In genomic region chrX:115939070-115939469, GRCh38 we compare ENCODE assay signal across 11 cellular contexts.
DNase-seq lines count a peak whose midpoint lies in the region; ATAC-seq and TF ChIP-seq lines count a peak whose summit lies in the region.
"Had no signal": no experiment of that assay in that cellular context is flagged by ENCODE, and none has a peak within 500 bp of the region (broad histone marks: within the 10 kb centered on the region; RNA-seq: fewer than 3 reads in every experiment).

No MANE protein-coding gene starts in this region.

- WGBS in esophagus muscularis mucosa: 54% methylated on average over 2 of the region's 2 CpGs

- no peak overlapping the region for H3K9ac ChIP-seq in colonic mucosa (ENCODE audit: low read depth in 2 of 2, low read length in 2 of 2)

- H3K4me1 ChIP-seq in colonic mucosa (no peaks in the 10 kb centered on the region), esophagus muscularis mucosa (peaks cover 0 to 5% (median 0%) of the 10 kb centered on the region in 4 donors)

- TF ChIP-seq POLR2A in esophagus muscularis mucosa (IDR thresholded peaks at IDR 0.05; ENCODE audit: low read depth): no peak

- H3K27ac ChIP-seq in colonic mucosa: no peak overlapping the region
- no peak overlapping the region for H3K27ac ChIP-seq in esophagus muscularis mucosa (replicated peaks in 1 of 4)

- H3K27me3 ChIP-seq in colonic mucosa (peaks cover 6% of the 10 kb centered on the region), esophagus muscularis mucosa (no peaks in the 10 kb centered on the region)

- H3K9me3 ChIP-seq in colonic mucosa (no peaks in the 10 kb centered on the region), esophagus muscularis mucosa (peaks cover 0 to 3% (median 0%) of the 10 kb centered on the region in 4 donors)

- ATAC-seq in GM21447 (IDR thresholded peaks at IDR 0.05; ENCODE audit: unreplicated experiment): peak; percentile 71
- ATAC-seq in HG03159 (IDR thresholded peaks at IDR 0.05; ENCODE audit: unreplicated experiment): peak; percentile 64
- no peak for ATAC-seq in stimulated activated naive CD8-positive, alpha-beta T cell treated with anti-CD3 and anti-CD28 coated beads, Interleukin-15, Interleukin-2, amounts not matched to agents 100 U/mL and 50 U/mL, for 24 hours

- H3K4me3 ChIP-seq in colonic mucosa: no peak overlapping the region
- H3K4me3 ChIP-seq in esophagus muscularis mucosa: no peak overlapping the region

- no peak for TF ChIP-seq EP300 in esophagus muscularis mucosa (IDR thresholded peaks at IDR 0.05)

- in situ Hi-C loops in GM13977 (cut with MboI; ENCODE audit: low pct_unique_long_range_greater_than_20kb, low sequenced_read_pairs, unreplicated experiment): no loop called here

- intact Hi-C loops in colonic mucosa (cut with DNase I) (no loop called here), esophagus muscularis mucosa (cut with DNase I) (no loop called here)

- DNase-seq in GM13977 (ENCODE audit: low spot score) (peak; percentile 50), NOMO-1 treated with dmso at 0.1 percent for 144 hours (lab: John Stamatoyannopoulos, UW; ENCODE audit: unreplicated experiment) (peak; percentile 34), amniotic stem cell (lab: John Stamatoyannopoulos, UW) (no peak), colonic mucosa (no peak), esophagus muscularis mucosa (ENCODE audit: extremely low spot score) (no peak)
- DNase-seq in stimulated activated naive CD8-positive, alpha-beta T cell treated with anti-CD3 and anti-CD28 coated beads, Interleukin-15, Interleukin-2, amounts not matched to agents 100 U/mL and 50 U/mL, for 24 hours: no peak
- DNase-seq: activated naive CD4-positive, alpha-beta T cell treated with anti-CD3 and anti-CD28 coated beads, Interleukin-2, amount 50 U/mL, for 16 hours; kidney glomerular epithelial cell; NCI-H446 treated with DMSO at 0.1 percent for 48 hours had no signal

- H3K36me3 ChIP-seq in colonic mucosa: no peaks in the 10 kb centered on the region
- no peaks in the 10 kb centered on the region for H3K36me3 ChIP-seq in esophagus muscularis mucosa

- peak; percentile 23 for TF ChIP-seq CTCF in GM13977 (IDR thresholded peaks at IDR 0.05; ENCODE audit: extremely low read depth, insufficient read depth, missing control alignments)
- TF ChIP-seq CTCF in colonic mucosa (IDR thresholded peaks at IDR 0.05): no peak
- no peak for TF ChIP-seq CTCF in esophagus muscularis mucosa (IDR thresholded peaks at IDR 0.05)

Comparison
In these comparisons a context has a peak if more than half of its experiments do, and no peak if none do; other contexts are left out.
1. DNase-seq: peak in GM13977 (single experiment) and NOMO-1 treated with dmso at 0.1 percent for 144 hours (single experiment); none in amniotic stem cell (single experiment), colonic mucosa (single experiment), stimulated activated naive CD8-positive, alpha-beta T cell treated with anti-CD3 and anti-CD28 coated beads, Interleukin-15, Interleukin-2, amounts not matched to agents 100 U/mL and 50 U/mL, for 24 hours (single experiment) and esophagus muscularis mucosa (single experiment).